16 cellular contexts compared by ENCODE assay signal in genomic region chr17:47704781-47705180, GRCh38. TPM values are rescaled to one million over a fixed set of nuclear protein-coding genes. Genes with fewer than 3 reads are reported as not detected.
DNase-seq lines count a peak whose midpoint lies in the region; ATAC-seq and TF ChIP-seq lines count a peak whose summit lies in the region.
"Had no signal": no experiment of that assay in that cellular context is flagged by ENCODE, and none has a peak within 500 bp of the region (broad histone marks: within the 10 kb centered on the region; RNA-seq: fewer than 3 reads in every experiment).

No MANE protein-coding gene starts in this region.

- CTCF ChIA-PET in activated naive CD4-positive, alpha-beta T cell treated with anti-CD3 and anti-CD28 coated beads for 36 hours (lab: Charles Lee): interaction anchor here (0.7 to 5.5 kb wide), 5 partner anchors 8 to 34 kb away, joined by 3 to 72 read pairs (median 7); partner anchors contain the start of gene TBX21
- CTCF ChIA-PET in activated CD4-positive, alpha-beta memory T cell treated with anti-CD3 and anti-CD28 coated beads for 36 hours (lab: Charles Lee): interaction anchor here (1.1 to 5.4 kb wide), 4 partner anchors 13 to 28 kb away, joined by 3 to 59 read pairs (median 14); partner anchors contain the start of gene TBX21
- CTCF ChIA-PET in HEK293T (lab: Yijun Ruan, JAX): interaction anchor here (1.0 kb wide), 1 partner anchor 30 kb away, joined by 3 read pairs; no protein-coding TSS in a partner anchor

- no peaks in the 10 kb centered on the region for H3K27me3 ChIP-seq in foreskin keratinocyte
- H3K27me3 ChIP-seq: right atrium auricular region had no signal

- H3K36me3 Mint-ChIP-seq in activated naive CD4-positive, alpha-beta T cell treated with anti-CD3 and anti-CD28 coated beads for 36 hours (ENCODE audit: low read depth): peaks cover 40% of the 10 kb centered on the region
- H3K36me3 Mint-ChIP-seq in activated CD4-positive, alpha-beta memory T cell treated with anti-CD3 and anti-CD28 coated beads for 36 hours: peaks cover 16% of the 10 kb centered on the region
- H3K36me3 Mint-ChIP-seq in chondrocyte (ENCODE audit: low read depth): peaks cover 13% of the 10 kb centered on the region
- no peaks in the 10 kb centered on the region for H3K36me3 Mint-ChIP-seq in stimulated activated memory B cell treated with anti-CD40 and anti-IgM and Interleukin-4, amounts not matched to agents 10 μg/mL and 1 μg/mL and 100 μg/mL, for 72 hours

- no peak for TF ChIP-seq CTCF in chondrocyte (IDR thresholded peaks at IDR 0.05)
- TF ChIP-seq CTCF in foreskin keratinocyte (conservative IDR thresholded peaks at IDR 0.05): no peak

- peak overlapping the region; percentile 71 for H3K4me3 Mint-ChIP-seq in activated naive CD4-positive, alpha-beta T cell treated with anti-CD3 and anti-CD28 coated beads for 36 hours
- H3K4me3 Mint-ChIP-seq in activated CD4-positive, alpha-beta memory T cell treated with anti-CD3 and anti-CD28 coated beads for 36 hours: peak overlapping the region; percentile 77
- no peak overlapping the region for H3K4me3 Mint-ChIP-seq in chondrocyte (ENCODE audit: unreplicated experiment)
- H3K4me3 Mint-ChIP-seq in stimulated activated memory B cell treated with anti-CD40 and anti-IgM and Interleukin-4, amounts not matched to agents 10 μg/mL and 1 μg/mL and 100 μg/mL, for 72 hours: no peak overlapping the region

- H3K27ac ChIP-seq in foreskin keratinocyte: no peak overlapping the region
- H3K27ac ChIP-seq: right atrium auricular region had no signal

- no peaks in the 10 kb centered on the region for H3K27me3 Mint-ChIP-seq in activated naive CD4-positive, alpha-beta T cell treated with anti-CD3 and anti-CD28 coated beads for 36 hours (ENCODE audit: low read depth)
- no peaks in the 10 kb centered on the region for H3K27me3 Mint-ChIP-seq in activated CD4-positive, alpha-beta memory T cell treated with anti-CD3 and anti-CD28 coated beads for 36 hours
- H3K27me3 Mint-ChIP-seq in chondrocyte (ENCODE audit: low read depth): no peaks in the 10 kb centered on the region
- no peaks in the 10 kb centered on the region for H3K27me3 Mint-ChIP-seq in stimulated activated memory B cell treated with anti-CD40 and anti-IgM and Interleukin-4, amounts not matched to agents 10 μg/mL and 1 μg/mL and 100 μg/mL, for 72 hours

- ATAC-seq in stimulated activated memory B cell treated with anti-CD40 and anti-IgM and Interleukin-4, amounts not matched to agents 10 μg/mL and 1 μg/mL and 100 μg/mL, for 72 hours: no peak
- no peak for ATAC-seq in foreskin keratinocyte

- peak overlapping the region; percentile 98 for H3K27ac Mint-ChIP-seq in activated naive CD4-positive, alpha-beta T cell treated with anti-CD3 and anti-CD28 coated beads for 36 hours
- peak overlapping the region; percentile 99 for H3K27ac Mint-ChIP-seq in activated CD4-positive, alpha-beta memory T cell treated with anti-CD3 and anti-CD28 coated beads for 36 hours
- H3K27ac Mint-ChIP-seq in chondrocyte (ENCODE audit: unreplicated experiment): no peak overlapping the region
- peak overlapping the region; percentile 38 for H3K27ac Mint-ChIP-seq in stimulated activated memory B cell treated with anti-CD40 and anti-IgM and Interleukin-4, amounts not matched to agents 10 μg/mL and 1 μg/mL and 100 μg/mL, for 72 hours

- POLR2A ChIA-PET in activated CD4-positive, alpha-beta memory T cell treated with anti-CD3 and anti-CD28 coated beads for 36 hours (lab: Charles Lee): interaction anchor here (0.7 to 11.0 kb wide), 7 partner anchors 8 to 418 kb away, joined by 3 to 111 read pairs (median 6); partner anchors contain the start of genes TBKBP1 and TBX21
- POLR2A ChIA-PET in HEK293T (lab: Yijun Ruan, JAX): no interaction called here

- no peaks in the 10 kb centered on the region for H3K4me1 ChIP-seq in foreskin keratinocyte

- no peaks in the 10 kb centered on the region for H3K9me3 Mint-ChIP-seq in activated naive CD4-positive, alpha-beta T cell treated with anti-CD3 and anti-CD28 coated beads for 36 hours
- no peaks in the 10 kb centered on the region for H3K9me3 Mint-ChIP-seq in activated CD4-positive, alpha-beta memory T cell treated with anti-CD3 and anti-CD28 coated beads for 36 hours
- H3K9me3 Mint-ChIP-seq in chondrocyte (ENCODE audit: low read depth): no peaks in the 10 kb centered on the region
- no peaks in the 10 kb centered on the region for H3K9me3 Mint-ChIP-seq in stimulated activated memory B cell treated with anti-CD40 and anti-IgM and Interleukin-4, amounts not matched to agents 10 μg/mL and 1 μg/mL and 100 μg/mL, for 72 hours

- intact Hi-C loops in activated naive CD4-positive, alpha-beta T cell treated with anti-CD3 and anti-CD28 coated beads for 36 hours (cut with micrococcal nuclease): loop anchor here (1.0 kb wide), 3 partner anchors 9 to 55 kb away; partner anchors contain the start of gene KPNB1
- intact Hi-C loops in activated CD4-positive, alpha-beta memory T cell treated with anti-CD3 and anti-CD28 coated beads for 36 hours (cut with micrococcal nuclease): loop anchor here (1.0 to 5.0 kb wide), 2 partner anchors 17 to 238 kb away; partner anchors contain the start of gene PNPO

- no peak for DNase-seq in activated naive CD4-positive, alpha-beta T cell treated with anti-CD3 and anti-CD28 coated beads for 36 hours
- no peak for DNase-seq in activated naive CD4-positive, alpha-beta T cell (lab: John Stamatoyannopoulos, UW)
- no peak for DNase-seq in activated CD4-positive, alpha-beta memory T cell treated with anti-CD3 and anti-CD28 coated beads for 36 hours
- peak; percentile 43 for DNase-seq in chondrocyte (ENCODE audit: low spot score)
- DNase-seq in foreskin keratinocyte: no peak
- DNase-seq in HEK293T (ENCODE audit: extremely low spot score): no peak
- no peak for DNase-seq in NCI-H1048 (lab: John Stamatoyannopoulos, UW)
- DNase-seq: DMS153, foreskin melanocyte, NCI-H2029, NCI-H774 had no signal

- peaks cover 75% of the 10 kb centered on the region for H3K4me1 Mint-ChIP-seq in activated naive CD4-positive, alpha-beta T cell treated with anti-CD3 and anti-CD28 coated beads for 36 hours (ENCODE audit: low read depth)
- peaks cover 73% of the 10 kb centered on the region for H3K4me1 Mint-ChIP-seq in activated CD4-positive, alpha-beta memory T cell treated with anti-CD3 and anti-CD28 coated beads for 36 hours (ENCODE audit: low read depth)
- H3K4me1 Mint-ChIP-seq in chondrocyte (ENCODE audit: low read depth): peaks cover 8% of the 10 kb centered on the region
- H3K4me1 Mint-ChIP-seq in stimulated activated memory B cell treated with anti-CD40 and anti-IgM and Interleukin-4, amounts not matched to agents 10 μg/mL and 1 μg/mL and 100 μg/mL, for 72 hours: peaks cover 65% of the 10 kb centered on the region

TF ChIP-seq in HEK293T, 16 proteins besides CTCF, POLR2A, EP300 and RAD21:
- TF ChIP-seq LEF1 (IDR thresholded peaks at IDR 0.05; ENCODE audit: borderline replicate concordance) (no peak), ZNF384 (IDR thresholded peaks at IDR 0.05) (no peak), SP1 (IDR thresholded peaks at IDR 0.05) (no peak), HDGF (IDR thresholded peaks at IDR 0.05; ENCODE audit: borderline replicate concordance) (no peak), TARDBP (IDR thresholded peaks at IDR 0.05) (no peak), L3MBTL2 (conservative IDR thresholded peaks at IDR 0.05) (no peak), FOXA1 (IDR thresholded peaks at IDR 0.05) (no peak), FOXM1 (IDR thresholded peaks at IDR 0.05; ENCODE audit: borderline replicate concordance) (no peak), NFRKB (IDR thresholded peaks at IDR 0.05) (no peak)

RNA-seq across cellular contexts. Expression of gene TBKBP1, which starts 10.8 kb away (rescaled TPM):
- 10 to 100 TPM; 19.5 to 19.7 TPM for total RNA-seq in activated naive CD4-positive, alpha-beta T cell treated with anti-CD3 and anti-CD28 coated beads for 36 hours
- 10 to 100 TPM; 11.3 to 13.0 TPM for total RNA-seq in activated CD4-positive, alpha-beta memory T cell treated with anti-CD3 and anti-CD28 coated beads for 36 hours
- total RNA-seq in chondrocyte: 11.3 to 13.6 TPM (median 12.6 TPM) in 3 replicates
- total RNA-seq in foreskin keratinocyte: 7.3 and 8.7 TPM in 2 replicates
- polyA plus RNA-seq in foreskin keratinocyte: 6.2 and 6.9 TPM in 2 replicates

RNA-seq across cellular contexts. Expression of gene TBX21, which starts 28.3 kb away (rescaled TPM):
- total RNA-seq in activated naive CD4-positive, alpha-beta T cell treated with anti-CD3 and anti-CD28 coated beads for 36 hours: 10 to 100 TPM; 50.6 to 52.3 TPM
- total RNA-seq in activated CD4-positive, alpha-beta memory T cell treated with anti-CD3 and anti-CD28 coated beads for 36 hours: 10 to 100 TPM; 57.7 to 58.2 TPM
- not detected in 3 replicates for total RNA-seq in chondrocyte
- total RNA-seq in foreskin keratinocyte: not detected in 2 replicates
- not detected in 2 replicates for polyA plus RNA-seq in foreskin keratinocyte
- total RNA-seq: HT1080, M059J had no signal
- polyA plus RNA-seq: neural cell had no signal

RNA-seq across cellular contexts. Expression of gene KPNB1, which starts 55.1 kb away (rescaled TPM):
- total RNA-seq in activated naive CD4-positive, alpha-beta T cell treated with anti-CD3 and anti-CD28 coated beads for 36 hours: 100 to 1,000 TPM; 602 to 614 TPM
- total RNA-seq in activated CD4-positive, alpha-beta memory T cell treated with anti-CD3 and anti-CD28 coated beads for 36 hours: 100 to 1,000 TPM; 475 to 488 TPM
- total RNA-seq in chondrocyte (292 to 306 TPM (median 298 TPM) in 3 replicates), foreskin keratinocyte (313 and 344 TPM in 2 replicates)
- 75.6 and 107 TPM in 2 replicates for polyA plus RNA-seq in foreskin keratinocyte

Comparison
In these comparisons a context has a peak if more than half of its experiments do, and no peak if none do; other contexts are left out.
1. H3K4me3 Mint-ChIP-seq: peak in activated naive CD4-positive, alpha-beta T cell treated with anti-CD3 and anti-CD28 coated beads for 36 hours (single experiment) and activated CD4-positive, alpha-beta memory T cell treated with anti-CD3 and anti-CD28 coated beads for 36 hours (single experiment); none in chondrocyte (single experiment) and stimulated activated memory B cell treated with anti-CD40 and anti-IgM and Interleukin-4, amounts not matched to agents 10 μg/mL and 1 μg/mL and 100 μg/mL, for 72 hours (single experiment).
2. RNA of gene TBX21, which starts 28.3 kb away (total RNA-seq): 57.7 to 58.2 TPM in activated CD4-positive, alpha-beta memory T cell treated with anti-CD3 and anti-CD28 coated beads for 36 hours and 50.6 to 52.3 TPM in activated naive CD4-positive, alpha-beta T cell treated with anti-CD3 and anti-CD28 coated beads for 36 hours; not detected in chondrocyte and not detected in foreskin keratinocyte; every median in the first group is over 10 times any median in the second.